In the genomic region with DNA sequence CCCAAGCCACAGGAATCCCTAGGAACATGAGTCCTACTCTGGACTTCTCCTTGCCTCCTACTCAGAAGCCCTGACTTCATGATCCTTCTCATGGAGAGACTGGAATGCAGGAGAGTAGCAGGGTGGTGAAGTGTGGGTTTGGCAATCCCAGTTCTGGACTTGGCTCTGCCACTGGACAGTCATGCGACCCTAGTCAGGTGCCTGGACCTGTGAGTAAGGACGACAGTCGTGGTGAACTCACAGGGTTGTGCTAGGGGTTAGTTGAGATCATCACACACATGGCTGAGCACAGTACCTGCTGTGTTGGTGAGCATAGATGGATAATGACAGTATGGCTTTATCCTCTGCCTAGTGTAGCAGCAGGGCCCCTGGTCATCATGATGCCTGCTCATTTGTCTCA, we compare ENCODE assay signal across 21 cellular contexts.
"Had no signal": no experiment of that assay in that cellular context is flagged by ENCODE, and none has a peak within 500 bp of the region (broad histone marks: within the 10 kb centered on the region; RNA-seq: fewer than 3 reads in every experiment).

No MANE protein-coding gene starts in this region.

- H3K27ac Mint-ChIP-seq: activated naive CD4-positive, alpha-beta T cell treated with anti-CD3 and anti-CD28 coated beads, Interleukin-2, amount 50 U/mL, for 72 hours; activated T-cell treated with anti-CD3 and anti-CD28 coated beads, Interleukin-2, amount 50 U/mL, for 24 hours; activated T-helper 17 cell treated with anti-CD3 and anti-CD28 coated beads, Interleukin-2, amount 50 U/mL, for 72 hours; brain; naive thymus-derived CD4-positive, alpha-beta T cell had no signal

- DNase-seq: activated CD4-positive, CD25-positive, alpha-beta regulatory T cell treated with anti-CD3 and anti-CD28 coated beads, Interleukin-2, amount 50 U/mL, for 72 hours; activated T-cell treated with anti-CD3 and anti-CD28 coated beads, Interleukin-2, amount 50 U/mL, for 24 hours; aorta; caudate nucleus; dermis blood vessel endothelial cell; effector CD8-positive, alpha-beta T cell; kidney; lower lobe of right lung; naive thymus-derived CD4-positive, alpha-beta T cell; occipital lobe; retina; stimulated activated CD4-positive, alpha-beta T cell treated with anti-CD3 and anti-CD28 coated beads, Interleukin-2, amount 100 ng/mL, for 48 hours; stimulated activated CD8-positive, alpha-beta memory T cell treated with anti-CD3 and anti-CD28 coated beads, Interleukin-4, amount 100 ng/mL, for 48 hours; stimulated activated naive CD4-positive, alpha-beta T cell; testis; trophoblast cell had no signal

- ATAC-seq: activated naive CD4-positive, alpha-beta T cell treated with anti-CD3 and anti-CD28 coated beads, Interleukin-2, amount 50 U/mL, for 72 hours; activated T-helper 17 cell treated with anti-CD3 and anti-CD28 coated beads, Interleukin-2, amount 50 U/mL, for 72 hours; left lobe of liver; lower lobe of right lung had no signal

- H3K4me3 Mint-ChIP-seq: activated T-cell treated with anti-CD3 and anti-CD28 coated beads, Interleukin-2, amount 50 U/mL, for 24 hours; activated T-helper 17 cell treated with anti-CD3 and anti-CD28 coated beads, Interleukin-2, amount 50 U/mL, for 72 hours; brain; naive thymus-derived CD4-positive, alpha-beta T cell; neural crest cell had no signal

- H3K36me3 Mint-ChIP-seq: activated naive CD4-positive, alpha-beta T cell treated with anti-CD3 and anti-CD28 coated beads, Interleukin-2, amount 50 U/mL, for 72 hours; brain; naive thymus-derived CD4-positive, alpha-beta T cell had no signal

- H3K9me3 Mint-ChIP-seq: activated naive CD4-positive, alpha-beta T cell treated with anti-CD3 and anti-CD28 coated beads, Interleukin-2, amount 50 U/mL, for 72 hours; activated T-cell treated with anti-CD3 and anti-CD28 coated beads, Interleukin-2, amount 50 U/mL, for 24 hours; activated T-helper 17 cell treated with anti-CD3 and anti-CD28 coated beads, Interleukin-2, amount 50 U/mL, for 72 hours; neural crest cell had no signal

- H3K4me1 Mint-ChIP-seq: activated T-helper 17 cell treated with anti-CD3 and anti-CD28 coated beads, Interleukin-2, amount 50 U/mL, for 72 hours; brain; neural crest cell had no signal

- H3K4me3 ChIP-seq: lower lobe of right lung, testis had no signal
